In genomic region chr1:214255509-214255908, GRCh38 we compare ENCODE assay signal across 28 cellular contexts.
"Had no signal": no experiment of that assay in that cellular context is flagged by ENCODE, and none has a peak within 500 bp of the region (broad histone marks: within the 10 kb centered on the region; RNA-seq: fewer than 3 reads in every experiment).

No MANE protein-coding gene starts in this region.

- DNase-seq: colonic mucosa; cortex of kidney; dermis blood vessel endothelial cell; dorsolateral prefrontal cortex; effector CD4-positive, alpha-beta T cell; effector CD8-positive, alpha-beta T cell; effector memory CD4-positive, alpha-beta T cell; effector memory CD8-positive, alpha-beta T cell; endodermal cell; erythroblast; esophagus squamous epithelium; foreskin fibroblast; foreskin keratinocyte; foreskin melanocyte; gastrocnemius medialis; glutamatergic neuron; head of caudate nucleus; heart left ventricle; heart right ventricle had no signal

- H3K79me2 ChIP-seq: hepatocyte had no signal

- H3K4me2 ChIP-seq: hepatocyte had no signal

- H3K27ac ChIP-seq: colonic mucosa, coronary artery, dorsolateral prefrontal cortex, epithelial cell of prostate, esophagus muscularis mucosa, esophagus squamous epithelium, foreskin keratinocyte, gastrocnemius medialis, gastroesophageal sphincter, heart left ventricle, heart right ventricle, hepatocyte had no signal

- H3K36me3 ChIP-seq: colonic mucosa, esophagus muscularis mucosa, esophagus squamous epithelium, gastrocnemius medialis, gastroesophageal sphincter, heart left ventricle, heart right ventricle had no signal

- ATAC-seq: effector memory CD8-positive, alpha-beta T cell; esophagus mucosa; foreskin keratinocyte; gastrocnemius medialis; gastroesophageal sphincter; heart left ventricle; heart right ventricle had no signal

- H3K9me3 ChIP-seq: colonic mucosa, gastrocnemius medialis had no signal

- H3K27me3 ChIP-seq: colonic mucosa, foreskin keratinocyte, gastrocnemius medialis, hepatocyte had no signal

- H3K4me3 ChIP-seq: colonic mucosa, coronary artery, dorsolateral prefrontal cortex, esophagus muscularis mucosa, esophagus squamous epithelium, gastrocnemius medialis, gastroesophageal sphincter, heart left ventricle, heart right ventricle, hepatocyte had no signal

- FAIRE-seq: endometrium, endothelial cell of umbilical vein, frontal cortex had no signal

- H2AFZ ChIP-seq: hepatocyte had no signal

- H3K4me1 ChIP-seq: colonic mucosa, esophagus muscularis mucosa, esophagus squamous epithelium, foreskin keratinocyte, gastroesophageal sphincter, heart left ventricle had no signal
